9 cellular contexts compared by ENCODE assay signal in the genomic region with DNA sequence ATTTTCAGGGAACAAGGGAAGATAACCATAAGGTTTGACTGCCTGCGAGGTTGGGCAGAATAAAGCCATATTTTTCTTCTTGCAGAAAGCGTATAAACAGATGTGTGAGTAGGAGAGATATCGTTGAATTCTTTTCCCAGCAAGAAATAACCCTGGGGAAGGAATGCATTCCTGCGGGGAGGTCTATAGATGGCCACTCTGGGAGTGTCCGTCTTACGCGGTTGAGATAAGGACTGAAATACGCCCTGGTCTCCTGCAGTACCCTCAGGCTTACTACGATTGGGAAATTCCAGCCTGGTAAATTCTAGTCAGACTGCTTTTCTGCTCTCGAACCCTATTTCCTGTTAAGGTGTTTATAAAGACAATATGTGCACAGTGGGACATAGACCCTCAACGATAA.
"Had no signal": no experiment of that assay in that cellular context is flagged by ENCODE, and none has a peak within 500 bp of the region (broad histone marks: within the 10 kb centered on the region; RNA-seq: fewer than 3 reads in every experiment).

No MANE protein-coding gene starts in this region.

- H3K36me3 ChIP-seq: HAP-1 had no signal

- ATAC-seq: HCT116, HepG2 had no signal

- H3K4me3 ChIP-seq: GM23248, HAP-1 had no signal

- H3K27ac ChIP-seq: GM23248, HL-60 had no signal

- DNase-seq: GM23248, GOT3, H7, HFFc6, KBM-7 had no signal
